In the genomic region with DNA sequence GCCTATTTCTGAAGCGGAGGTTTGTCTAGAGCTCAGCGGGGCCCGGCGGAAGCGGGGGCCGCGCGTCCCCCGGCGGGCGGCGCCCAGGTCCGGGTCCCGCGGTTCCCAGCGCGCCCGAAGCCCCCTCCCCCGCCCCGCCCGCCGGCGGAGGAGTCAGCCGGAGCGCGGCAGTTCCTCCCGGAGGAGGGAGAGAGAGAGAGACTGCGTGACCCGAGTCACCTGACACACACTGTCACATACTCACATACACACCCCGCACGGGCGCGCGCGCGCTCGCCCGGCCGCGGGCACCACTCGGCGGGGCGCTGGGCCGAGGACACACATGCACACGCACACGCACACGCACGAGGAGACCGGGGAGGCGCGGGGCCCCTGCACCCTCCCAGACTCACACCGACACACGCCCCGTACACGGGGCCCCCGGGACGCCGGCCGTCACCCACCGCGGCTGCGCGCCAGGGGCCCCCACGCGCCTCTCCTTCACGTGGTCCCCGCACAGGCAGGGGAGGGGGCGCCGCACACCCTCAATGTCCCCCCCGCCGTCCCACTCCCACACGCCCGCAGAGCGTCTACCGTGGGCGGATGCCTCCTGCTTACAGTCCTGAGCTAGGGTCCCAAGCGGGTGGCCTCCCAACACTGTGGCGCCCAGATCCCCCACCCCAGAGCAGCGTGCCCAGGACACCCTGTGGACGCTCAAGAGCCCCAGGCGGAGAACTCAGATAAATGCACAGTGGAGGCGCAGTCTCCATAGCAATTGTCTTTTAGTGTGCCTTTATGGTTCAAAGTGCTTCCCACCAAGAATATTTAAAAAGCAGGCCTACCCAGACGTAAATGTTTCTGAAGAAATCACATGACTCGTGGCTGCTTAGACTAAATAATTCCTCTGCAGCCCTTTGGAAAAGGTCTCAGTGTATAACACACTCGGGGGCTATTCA, we compare ENCODE assay signal across 8 cellular contexts. TPM values are rescaled to one million over a fixed set of nuclear protein-coding genes. Genes with fewer than 3 reads are reported as not detected.
A peak's percentile ranks its signal among the peaks of the same experiment; 100 is the strongest.
DNase-seq lines count a peak whose midpoint lies in the region; ATAC-seq and TF ChIP-seq lines count a peak whose summit lies in the region.

RRAGD (minus strand) TSS at position 203 of the 935 bp plus-strand sequence. CDS start 280 bp downstream, outside the sequence.

- peaks cover 44% of the 10 kb centered on the region for H3K4me1 ChIP-seq in DND-41 (ENCODE audit: insufficient read depth, low read length)

- peaks cover 16% of the 10 kb centered on the region for H3K4me1 Mint-ChIP-seq in activated naive CD8-positive, alpha-beta T cell treated with anti-CD3 and anti-CD28 coated beads, Interleukin-2, amount 10 ng/mL, durations not matched to agents 7 days and 5 days
- peaks cover 6% of the 10 kb centered on the region for H3K4me1 Mint-ChIP-seq in progenitor cell of endocrine pancreas (ENCODE audit: low read depth)

- no peaks in the 10 kb centered on the region for H3K36me3 Mint-ChIP-seq in activated naive CD8-positive, alpha-beta T cell treated with anti-CD3 and anti-CD28 coated beads, Interleukin-2, amount 10 ng/mL, durations not matched to agents 7 days and 5 days
- H3K36me3 Mint-ChIP-seq in progenitor cell of endocrine pancreas (ENCODE audit: insufficient read depth), result no peaks in the 10 kb centered on the region

- H2AFZ ChIP-seq in DND-41 (ENCODE audit: low read depth, low read length), result peak within 1 kb of the TSS; percentile 94

- H3K9me3 Mint-ChIP-seq in activated naive CD8-positive, alpha-beta T cell treated with anti-CD3 and anti-CD28 coated beads, Interleukin-2, amount 10 ng/mL, durations not matched to agents 7 days and 5 days, result no peaks in the 10 kb centered on the region
- no peaks in the 10 kb centered on the region for H3K9me3 Mint-ChIP-seq in progenitor cell of endocrine pancreas (ENCODE audit: low read depth)

- H3K9me3 ChIP-seq in DND-41 (ENCODE audit: insufficient read depth, low read length, severe bottlenecking), result no peaks in the 10 kb centered on the region
- no peaks in the 10 kb centered on the region for H3K9me3 ChIP-seq in SK-N-MC (ENCODE audit: low read depth, low read length)

- peak; percentile 81 for ATAC-seq in DND-41 (ENCODE audit: insufficient read depth, low read depth)
- ATAC-seq in GM21619 (IDR thresholded peaks at IDR 0.05; ENCODE audit: unreplicated experiment), result peak; percentile 70
- ATAC-seq in activated naive CD8-positive, alpha-beta T cell treated with anti-CD3 and anti-CD28 coated beads, Interleukin-2, amount 10 ng/mL, durations not matched to agents 7 days and 5 days (ENCODE audit: low read depth), result peak; percentile 83
- ATAC-seq in left cardiac atrium, result peak; percentile 90 to 94

- peak within 1 kb of the TSS; percentile 82 for H3K27ac Mint-ChIP-seq in activated naive CD8-positive, alpha-beta T cell treated with anti-CD3 and anti-CD28 coated beads, Interleukin-2, amount 10 ng/mL, durations not matched to agents 7 days and 5 days
- peak within 1 kb of the TSS; percentile 93 for H3K27ac Mint-ChIP-seq in progenitor cell of endocrine pancreas

- intact Hi-C loops in left cardiac atrium (cut with DNase I), result loop anchor here in 1 of 2 donors (5.0 kb wide), 1 partner anchor 40 kb away; no protein-coding TSS in a partner anchor

- no peaks in the 10 kb centered on the region for H3K27me3 ChIP-seq in DND-41 (ENCODE audit: insufficient read depth, low read length, poor library complexity)

- TF ChIP-seq CTCF in DND-41 (IDR thresholded peaks at IDR 0.05; ENCODE audit: borderline replicate concordance, extremely low read depth, low read length, poor library complexity, severe bottlenecking) (peak; percentile 12), progenitor cell of endocrine pancreas (IDR thresholded peaks at IDR 0.05; ENCODE audit: unreplicated experiment) (peak; percentile 21)

- peaks cover 59% of the 10 kb centered on the region for H3K27me3 Mint-ChIP-seq in activated naive CD8-positive, alpha-beta T cell treated with anti-CD3 and anti-CD28 coated beads, Interleukin-2, amount 10 ng/mL, durations not matched to agents 7 days and 5 days
- H3K27me3 Mint-ChIP-seq in progenitor cell of endocrine pancreas, result peaks cover 73% of the 10 kb centered on the region

- H3K4me3 ChIP-seq in DND-41 (ENCODE audit: low read depth in 1 of 2, low read length in 2 of 2) (peak within 1 kb of the TSS; percentile 89 to 91), SK-N-MC (peak within 1 kb of the TSS; percentile 90)

- H3K9ac ChIP-seq in DND-41 (ENCODE audit: low read depth, low read length), result peak within 1 kb of the TSS; percentile 96
- peak within 1 kb of the TSS; percentile 77 for H3K9ac ChIP-seq in SK-N-MC (ENCODE audit: insufficient read length)

- H3K27ac ChIP-seq in DND-41 (ENCODE audit: low read length), result peak within 1 kb of the TSS; percentile 89
- H3K27ac ChIP-seq in SK-N-MC, result no peak within 1 kb of the TSS

- peak within 1 kb of the TSS; percentile 93 for H3K4me3 Mint-ChIP-seq in activated naive CD8-positive, alpha-beta T cell treated with anti-CD3 and anti-CD28 coated beads, Interleukin-2, amount 10 ng/mL, durations not matched to agents 7 days and 5 days
- H3K4me3 Mint-ChIP-seq in progenitor cell of endocrine pancreas (ENCODE audit: low read depth), result peak within 1 kb of the TSS; percentile 91

- peaks cover 49% of the 10 kb centered on the region for H3K79me2 ChIP-seq in DND-41 (ENCODE audit: insufficient read depth, low read length)

- H4K20me1 ChIP-seq in DND-41 (ENCODE audit: insufficient read depth, low read length), result peaks cover 39% of the 10 kb centered on the region

- POLR2A ChIA-PET in activated naive CD8-positive, alpha-beta T cell treated with anti-CD3 and anti-CD28 coated beads, Interleukin-2, amount 10 ng/mL, durations not matched to agents 7 days and 5 days (lab: Charles Lee), result interaction anchor here (1.4 to 1.7 kb wide), 2 partner anchors 9 to 226 kb away, joined by 4 to 6 read pairs; partner anchors contain the start of gene LYRM2

- DNase-seq in DND-41 (peak; percentile 83), KG1 (lab: John Stamatoyannopoulos, UW) (peak; percentile 48), SK-N-MC (ENCODE audit: low read depth, low spot score) (no peak), left cardiac atrium (peak; percentile 71), progenitor cell of endocrine pancreas (ENCODE audit: low spot score, unreplicated experiment) (peak; percentile 37), dedifferentiated amniotic fluid mesenchymal stem cell (ENCODE audit: extremely low spot score) (no peak)
- DNase-seq in activated naive CD8-positive, alpha-beta T cell treated with anti-CD3 and anti-CD28 coated beads, Interleukin-2, amount 10 ng/mL, durations not matched to agents 7 days and 5 days, result peak; percentile 73

- H3K4me2 ChIP-seq in DND-41 (ENCODE audit: insufficient read depth, low read length), result peak within 1 kb of the TSS; percentile 84

- H3K36me3 ChIP-seq in DND-41 (ENCODE audit: insufficient read depth, low read length), result no peaks in the 10 kb centered on the region; the same call in 1 of the 2 replicates
- no peaks in the 10 kb centered on the region for H3K36me3 ChIP-seq in SK-N-MC (ENCODE audit: insufficient read depth, low read length)

RNA-seq across cellular contexts. Expression of gene RRAGD, which starts in this region (rescaled TPM):
- total RNA-seq in activated naive CD8-positive, alpha-beta T cell treated with anti-CD3 and anti-CD28 coated beads, Interleukin-2, amount 10 ng/mL, durations not matched to agents 7 days and 5 days, result 10 to 100 TPM in 1 of 2 experiments, 1 to 10 TPM in 1; 9.3 to 10.9 TPM
- total RNA-seq in left cardiac atrium, result 10 to 100 TPM; 89.5 to 99.6 TPM
- 8.0 and 11.4 TPM in 2 replicates for total RNA-seq in progenitor cell of endocrine pancreas

Comparison
In these comparisons a context has a peak if more than half of its experiments do, and no peak if none do; other contexts are left out.
1. DNase-seq: peak in DND-41 (single experiment), KG1 (single experiment), activated naive CD8-positive, alpha-beta T cell treated with anti-CD3 and anti-CD28 coated beads, Interleukin-2, amount 10 ng/mL, durations not matched to agents 7 days and 5 days (single experiment), left cardiac atrium (single experiment) and progenitor cell of endocrine pancreas (single experiment); none in SK-N-MC (single experiment) and dedifferentiated amniotic fluid mesenchymal stem cell (single experiment).
2. Peak in every context shown above with its lines, with median percentiles within 50 percentile points of each other: ATAC-seq.